18 cellular contexts compared by ENCODE assay signal in the genomic region with DNA sequence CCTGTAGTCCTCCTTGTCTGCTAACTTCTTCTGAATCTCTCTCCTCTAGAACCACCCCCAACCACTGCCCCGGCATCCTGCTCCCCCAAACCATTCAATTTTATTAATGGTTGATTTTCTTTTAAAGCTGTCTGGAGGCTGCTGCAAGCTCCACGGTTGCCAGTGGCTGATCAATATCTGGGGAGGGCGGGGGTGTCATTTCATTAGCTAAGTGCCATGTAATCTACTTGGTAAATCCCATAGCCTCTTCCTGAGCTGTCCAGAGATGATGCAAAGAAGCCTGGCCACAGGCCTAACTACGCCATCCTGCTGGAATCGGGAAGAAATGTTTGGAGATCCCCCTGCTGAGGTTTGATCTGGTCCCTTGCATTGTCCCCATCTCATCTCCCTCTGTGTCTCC.
"Had no signal": no experiment of that assay in that cellular context is flagged by ENCODE, and none has a peak within 500 bp of the region (broad histone marks: within the 10 kb centered on the region; RNA-seq: fewer than 3 reads in every experiment).

No MANE protein-coding gene starts in this region.

- DNase-seq: colonic mucosa; effector CD8-positive, alpha-beta T cell; head of caudate nucleus; kidney; midbrain; naive thymus-derived CD4-positive, alpha-beta T cell; stimulated activated CD4-positive, alpha-beta T cell treated with anti-CD3 and anti-CD28 coated beads, Interleukin-4, amount 100 ng/mL, for 4 hours; stimulated activated naive CD8-positive, alpha-beta T cell treated with anti-CD3 and anti-CD28 coated beads, Interleukin-15, Interleukin-2, amounts not matched to agents 100 U/mL and 50 U/mL, for 24 hours; substantia nigra; testis had no signal

- H3K9me3 Mint-ChIP-seq: dendritic cell treated with granulocyte-macrophage colony-stimulating factor and Interleukin-4, amounts not matched to agents 40 ng/mL and 50 ng/mL, for 4 days; nephron; neural progenitor cell; stimulated activated memory B cell treated with anti-CD40 and anti-IgM and Interleukin-4, amounts not matched to agents 10 μg/mL and 1 μg/mL and 100 μg/mL, for 72 hours; type B pancreatic cell had no signal

- H3K4me1 Mint-ChIP-seq: memory B cell; stimulated activated memory B cell treated with anti-CD40 and anti-IgM and Interleukin-4, amounts not matched to agents 10 μg/mL and 1 μg/mL and 100 μg/mL, for 72 hours had no signal

- H3K27ac Mint-ChIP-seq: dendritic cell treated with granulocyte-macrophage colony-stimulating factor and Interleukin-4, amounts not matched to agents 40 ng/mL and 50 ng/mL, for 4 days; memory B cell; naive thymus-derived CD4-positive, alpha-beta T cell; neural progenitor cell; stimulated activated memory B cell treated with anti-CD40 and anti-IgM and Interleukin-4, amounts not matched to agents 10 μg/mL and 1 μg/mL and 100 μg/mL, for 72 hours; type B pancreatic cell had no signal

- H3K4me3 Mint-ChIP-seq: dendritic cell treated with granulocyte-macrophage colony-stimulating factor and Interleukin-4, amounts not matched to agents 40 ng/mL and 50 ng/mL, for 4 days; memory B cell; naive thymus-derived CD4-positive, alpha-beta T cell; nephron; neural progenitor cell; stimulated activated memory B cell treated with anti-CD40 and anti-IgM and Interleukin-4, amounts not matched to agents 10 μg/mL and 1 μg/mL and 100 μg/mL, for 72 hours; type B pancreatic cell had no signal

- ATAC-seq: left lobe of liver; naive thymus-derived CD4-positive, alpha-beta T cell; sciatic nerve; stimulated activated memory B cell treated with anti-CD40 and anti-IgM and Interleukin-4, amounts not matched to agents 10 μg/mL and 1 μg/mL and 100 μg/mL, for 72 hours; stimulated activated naive CD8-positive, alpha-beta T cell treated with anti-CD3 and anti-CD28 coated beads, Interleukin-15, Interleukin-2, amounts not matched to agents 100 U/mL and 50 U/mL, for 24 hours had no signal

- H3K36me3 Mint-ChIP-seq: memory B cell; naive thymus-derived CD4-positive, alpha-beta T cell; neural progenitor cell; stimulated activated memory B cell treated with anti-CD40 and anti-IgM and Interleukin-4, amounts not matched to agents 10 μg/mL and 1 μg/mL and 100 μg/mL, for 72 hours; type B pancreatic cell had no signal
